In genomic region chr1:29550119-29550841, GRCh38 we compare ENCODE assay signal across 1 cellular context.
TF ChIP-seq lines count a peak whose summit lies in the region.

No MANE protein-coding gene starts in this region.

TF ChIP-seq in GM23338, 12 proteins besides CTCF, POLR2A, EP300 and RAD21 (continued from another document):
- no peak for TF ChIP-seq REST (IDR thresholded peaks at IDR 0.05; ENCODE audit: unreplicated experiment)
- no peak for TF ChIP-seq CREB1 (CRISPR knock-in tag; IDR thresholded peaks at IDR 0.05; ENCODE audit: low read depth)
- TF ChIP-seq JUNB (IDR thresholded peaks at IDR 0.05; ENCODE audit: unreplicated experiment): no peak
- no peak for TF ChIP-seq POLR2AphosphoS5 (IDR thresholded peaks at IDR 0.05; ENCODE audit: low read depth)
- TF ChIP-seq ZNF331 (CRISPR knock-in tag; IDR thresholded peaks at IDR 0.05; ENCODE audit: low read depth): no peak
- TF ChIP-seq NANOG (IDR thresholded peaks at IDR 0.05; ENCODE audit: borderline replicate concordance): no peak
- TF ChIP-seq ZNF114 (CRISPR knock-in tag; IDR thresholded peaks at IDR 0.05): no peak
- no peak for TF ChIP-seq ETS1 (IDR thresholded peaks at IDR 0.05)
- no peak for TF ChIP-seq EZH2phosphoT487 (IDR thresholded peaks at IDR 0.05; ENCODE audit: unreplicated experiment)
- no peak for TF ChIP-seq STAT1 (IDR thresholded peaks at IDR 0.05; ENCODE audit: unreplicated experiment)
- TF ChIP-seq, protein P1, sequence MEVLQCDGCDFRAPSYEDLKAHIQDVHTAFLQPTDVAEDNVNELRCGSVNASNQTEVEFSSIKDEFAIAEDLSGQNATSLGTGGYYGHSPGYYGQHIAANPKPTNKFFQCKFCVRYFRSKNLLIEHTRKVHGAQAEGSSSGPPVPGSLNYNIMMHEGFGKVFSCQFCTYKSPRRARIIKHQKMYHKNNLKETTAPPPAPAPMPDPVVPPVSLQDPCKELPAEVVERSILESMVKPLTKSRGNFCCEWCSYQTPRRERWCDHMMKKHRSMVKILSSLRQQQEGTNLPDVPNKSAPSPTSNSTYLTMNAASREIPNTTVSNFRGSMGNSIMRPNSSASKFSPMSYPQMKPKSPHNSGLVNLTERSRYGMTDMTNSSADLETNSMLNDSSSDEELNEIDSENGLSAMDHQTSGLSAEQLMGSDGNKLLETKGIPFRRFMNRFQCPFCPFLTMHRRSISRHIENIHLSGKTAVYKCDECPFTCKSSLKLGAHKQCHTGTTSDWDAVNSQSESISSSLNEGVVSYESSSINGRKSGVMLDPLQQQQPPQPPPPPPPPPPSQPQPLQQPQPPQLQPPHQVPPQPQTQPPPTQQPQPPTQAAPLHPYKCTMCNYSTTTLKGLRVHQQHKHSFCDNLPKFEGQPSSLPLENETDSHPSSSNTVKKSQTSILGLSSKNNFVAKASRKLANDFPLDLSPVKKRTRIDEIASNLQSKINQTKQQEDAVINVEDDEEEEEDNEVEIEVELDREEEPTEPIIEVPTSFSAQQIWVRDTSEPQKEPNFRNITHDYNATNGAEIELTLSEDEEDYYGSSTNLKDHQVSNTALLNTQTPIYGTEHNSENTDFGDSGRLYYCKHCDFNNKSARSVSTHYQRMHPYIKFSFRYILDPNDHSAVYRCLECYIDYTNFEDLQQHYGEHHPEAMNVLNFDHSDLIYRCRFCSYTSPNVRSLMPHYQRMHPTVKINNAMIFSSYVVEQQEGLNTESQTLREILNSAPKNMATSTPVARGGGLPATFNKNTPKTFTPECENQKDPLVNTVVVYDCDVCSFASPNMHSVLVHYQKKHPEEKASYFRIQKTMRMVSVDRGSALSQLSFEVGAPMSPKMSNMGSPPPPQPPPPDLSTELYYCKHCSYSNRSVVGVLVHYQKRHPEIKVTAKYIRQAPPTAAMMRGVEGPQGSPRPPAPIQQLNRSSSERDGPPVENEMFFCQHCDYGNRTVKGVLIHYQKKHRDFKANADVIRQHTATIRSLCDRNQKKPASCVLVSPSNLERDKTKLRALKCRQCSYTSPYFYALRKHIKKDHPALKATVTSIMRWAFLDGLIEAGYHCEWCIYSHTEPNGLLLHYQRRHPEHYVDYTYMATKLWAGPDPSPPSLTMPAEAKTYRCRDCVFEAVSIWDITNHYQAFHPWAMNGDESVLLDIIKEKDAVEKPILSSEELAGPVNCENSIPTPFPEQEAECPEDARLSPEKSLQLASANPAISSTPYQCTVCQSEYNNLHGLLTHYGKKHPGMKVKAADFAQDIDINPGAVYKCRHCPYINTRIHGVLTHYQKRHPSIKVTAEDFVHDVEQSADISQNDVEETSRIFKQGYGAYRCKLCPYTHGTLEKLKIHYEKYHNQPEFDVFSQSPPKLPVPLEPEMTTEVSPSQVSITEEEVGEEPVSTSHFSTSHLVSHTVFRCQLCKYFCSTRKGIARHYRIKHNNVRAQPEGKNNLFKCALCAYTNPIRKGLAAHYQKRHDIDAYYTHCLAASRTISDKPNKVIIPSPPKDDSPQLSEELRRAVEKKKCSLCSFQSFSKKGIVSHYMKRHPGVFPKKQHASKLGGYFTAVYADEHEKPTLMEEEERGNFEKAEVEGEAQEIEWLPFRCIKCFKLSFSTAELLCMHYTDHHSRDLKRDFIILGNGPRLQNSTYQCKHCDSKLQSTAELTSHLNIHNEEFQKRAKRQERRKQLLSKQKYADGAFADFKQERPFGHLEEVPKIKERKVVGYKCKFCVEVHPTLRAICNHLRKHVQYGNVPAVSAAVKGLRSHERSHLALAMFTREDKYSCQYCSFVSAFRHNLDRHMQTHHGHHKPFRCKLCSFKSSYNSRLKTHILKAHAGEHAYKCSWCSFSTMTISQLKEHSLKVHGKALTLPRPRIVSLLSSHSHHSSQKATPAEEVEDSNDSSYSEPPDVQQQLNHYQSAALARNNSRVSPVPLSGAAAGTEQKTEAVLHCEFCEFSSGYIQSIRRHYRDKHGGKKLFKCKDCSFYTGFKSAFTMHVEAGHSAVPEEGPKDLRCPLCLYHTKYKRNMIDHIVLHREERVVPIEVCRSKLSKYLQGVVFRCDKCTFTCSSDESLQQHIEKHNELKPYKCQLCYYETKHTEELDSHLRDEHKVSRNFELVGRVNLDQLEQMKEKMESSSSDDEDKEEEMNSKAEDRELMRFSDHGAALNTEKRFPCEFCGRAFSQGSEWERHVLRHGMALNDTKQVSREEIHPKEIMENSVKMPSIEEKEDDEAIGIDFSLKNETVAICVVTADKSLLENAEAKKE (CRISPR knock-in tag; IDR thresholded peaks at IDR 0.05): no peak
TF ChIP-seq in GM23338: peak in this region for 0.
